15 cellular contexts compared by ENCODE assay signal in genomic region chr2:190267302-190267701, GRCh38. TPM values are rescaled to one million over a fixed set of nuclear protein-coding genes. Genes with fewer than 3 reads are reported as not detected.
DNase-seq lines count a peak whose midpoint lies in the region; FAIRE-seq and TF ChIP-seq lines count a peak whose summit lies in the region.
"Had no signal": no experiment of that assay in that cellular context is flagged by ENCODE, and none has a peak within 500 bp of the region (broad histone marks: within the 10 kb centered on the region; RNA-seq: fewer than 3 reads in every experiment).

No MANE protein-coding gene starts in this region.

- no peak for TF ChIP-seq POLR2A in endothelial cell of umbilical vein (IDR thresholded peaks at IDR 0.05; ENCODE audit: low read depth, low read length)

- POLR2A ChIA-PET in endothelial cell of umbilical vein (lab: Charles Lee): no interaction called here

- no peaks in the 10 kb centered on the region for H3K9me1 ChIP-seq in endothelial cell of umbilical vein (replicated peaks; ENCODE audit: control insufficient read depth, extremely low read depth, insufficient read depth, low read length)

- intact Hi-C loops in endothelial cell of umbilical vein (cut with micrococcal nuclease): no loop called here

- no peak overlapping the region for H2AFZ ChIP-seq in endothelial cell of umbilical vein (ENCODE audit: low read depth, low read length)

- peaks cover 2% of the 10 kb centered on the region for H4K20me1 ChIP-seq in endothelial cell of umbilical vein (replicated peaks; ENCODE audit: control insufficient read depth, extremely low read depth, insufficient read depth, low read length)

- dilution Hi-C loops in endothelial cell of umbilical vein (cut with MboI; ENCODE audit: extremely low pct_ligation_motif_present, low sequenced_read_pairs): no loop called here

- H3K9me3 ChIP-seq in endothelial cell of umbilical vein (replicated peaks; ENCODE audit: control insufficient read depth, insufficient read depth, low read length) (no peaks in the 10 kb centered on the region), SJCRH30 (replicated peaks) (no peaks in the 10 kb centered on the region)
- H3K9me3 ChIP-seq: prostate gland had no signal

- peak overlapping the region; percentile 7 for H3K4me2 ChIP-seq in endothelial cell of umbilical vein (ENCODE audit: insufficient read depth, low read length)

- no peaks in the 10 kb centered on the region for H3K79me2 ChIP-seq in endothelial cell of umbilical vein (ENCODE audit: control insufficient read depth, insufficient read depth, low read length)

- H3K4me1 ChIP-seq in endothelial cell of umbilical vein (ENCODE audit: control insufficient read depth, extremely low read depth, insufficient read depth, low read length) (peaks cover 7% of the 10 kb centered on the region), SJCRH30 (no peaks in the 10 kb centered on the region; the same call in 1 of the 2 replicates)
- H3K4me1 ChIP-seq: prostate gland had no signal

- H3K4me3 ChIP-seq in endothelial cell of umbilical vein (replicated peaks in 1 of 3; ENCODE audit: insufficient read depth in 1 of 3, low read depth in 1 of 3, low read length in 3 of 3) (no peak overlapping the region), SJCRH30 (no peak overlapping the region), H7 (ENCODE audit: insufficient read depth, low read depth, low read length) (no peak overlapping the region)
- H3K4me3 ChIP-seq: prostate gland had no signal

- H3K9ac ChIP-seq in endothelial cell of umbilical vein (replicated peaks; ENCODE audit: extremely low read depth, insufficient read depth, low read length): no peak overlapping the region

- H3K27me3 ChIP-seq in endothelial cell of umbilical vein (ENCODE audit: control insufficient read depth in 2 of 2, insufficient read depth in 2 of 2, low read length in 2 of 2) (no peaks in the 10 kb centered on the region), SJCRH30 (no peaks in the 10 kb centered on the region), H7 (ENCODE audit: control insufficient read depth, insufficient read depth, low read length) (no peaks in the 10 kb centered on the region)

- no TSS peak for BruUV-seq in endothelial cell of umbilical vein (replicated peaks; lab: Mats Ljungman, UMichigan)

- no peak for TF ChIP-seq CTCF in endothelial cell of umbilical vein (IDR thresholded peaks at IDR 0.05; ENCODE audit: extremely low read depth in 1 of 2, insufficient read depth in 1 of 2, low read depth in 1 of 2, low read length in 2 of 2)

- H3K36me3 ChIP-seq in endothelial cell of umbilical vein (ENCODE audit: control insufficient read depth in 2 of 2, extremely low read depth in 1 of 2, insufficient read depth in 2 of 2, low read length in 2 of 2) (no peaks in the 10 kb centered on the region), SJCRH30 (peaks cover 7% of the 10 kb centered on the region; the same call in 1 of the 2 replicates), H7 (replicated peaks; ENCODE audit: control insufficient read depth, insufficient read depth, low read length) (no peaks in the 10 kb centered on the region)
- H3K36me3 ChIP-seq: prostate gland had no signal

- CTCF ChIA-PET in endothelial cell of umbilical vein (lab: Charles Lee): interaction anchor here (1.0 to 1.6 kb wide), 3 partner anchors 10 to 19 kb away, joined by 3 to 16 read pairs (median 4); no protein-coding TSS in a partner anchor

- FAIRE-seq in RCC 7860 (lab: Jason Lieb, UNC) (peak; percentile 89), endothelial cell of umbilical vein (lab: Jason Lieb, UNC) (peak; percentile 76)
- FAIRE-seq: H1 had no signal

- H3K27ac ChIP-seq in endothelial cell of umbilical vein (ENCODE audit: insufficient read depth, low read depth, low read length) (no peak overlapping the region), SJCRH30 (no peak overlapping the region)
- H3K27ac ChIP-seq: prostate gland had no signal

- DNase-seq in ELR (ENCODE audit: low read depth): peak; percentile 91
- peak; percentile 72 for DNase-seq in RCC 7860 (ENCODE audit: low spot score)
- peak; percentile 57 for DNase-seq in endothelial cell of umbilical vein (ENCODE audit: low read depth, low spot score)
- DNase-seq in renal cortical epithelial cell (ENCODE audit: low read depth): peak; percentile 80
- no peak for DNase-seq in SJCRH30
- DNase-seq in NCI-H2029 (lab: John Stamatoyannopoulos, UW): no peak
- no peak for DNase-seq in H7
- no peak for DNase-seq in occipital lobe (lab: John Stamatoyannopoulos, UW)
- DNase-seq: activated naive CD8-positive, alpha-beta T cell treated with anti-CD3 and anti-CD28 coated beads, Interleukin-2, amount 10 ng/mL, durations not matched to agents 7 days and 5 days; hippocampal formation; KG1; stimulated activated CD4-positive, alpha-beta T cell treated with anti-CD3 and anti-CD28 coated beads, Interleukin-4, amount 100 ng/mL, for 24 hours; stimulated activated naive CD8-positive, alpha-beta T cell treated with anti-CD3 and anti-CD28 coated beads, Interleukin-15, amount 100 ng/mL, for 72 hours had no signal

TF ChIP-seq in endothelial cell of umbilical vein, 7 proteins besides CTCF, POLR2A, EP300 and RAD21:
- TF ChIP-seq FOS (IDR thresholded peaks at IDR 0.05; ENCODE audit: borderline replicate concordance, insufficient read depth, low read length): peak; percentile 91
- peak; percentile 62 for TF ChIP-seq JUN (IDR thresholded peaks at IDR 0.05; ENCODE audit: borderline replicate concordance, insufficient read depth, insufficient read length, low read depth)
- TF ChIP-seq MYC (IDR thresholded peaks at IDR 0.05; ENCODE audit: low read depth, low read length): no peak
TF ChIP-seq in endothelial cell of umbilical vein: peak in this region for 2.

RNA-seq across cellular contexts. Expression of gene HIBCH, which starts 52.3 kb away (rescaled TPM):
- total RNA-seq in endothelial cell of umbilical vein: 23.2 and 24.7 TPM in 2 replicates
- 3.3 and 6.4 TPM in 2 replicates for polyA plus RNA-seq in endothelial cell of umbilical vein
- 10.0 and 10.1 TPM in 2 replicates for polyA plus RNA-seq in endothelial cell of umbilical vein (2011; cell fraction: cytosol; rRNA removed)
- 21.3 and 23.6 TPM in 2 replicates for polyA plus RNA-seq in endothelial cell of umbilical vein (2011; cell fraction: nucleus; rRNA removed)
- polyA plus RNA-seq in endothelial cell of umbilical vein (2012): 21.3 and 26.5 TPM in 2 replicates
- 20.3 and 21.9 TPM in 2 replicates for polyA minus RNA-seq in endothelial cell of umbilical vein
- polyA minus RNA-seq in endothelial cell of umbilical vein (2011; cell fraction: cytosol; rRNA and poly(A)+ RNA removed): 3.2 TPM
- 40.8 and 53.3 TPM in 2 replicates for polyA minus RNA-seq in endothelial cell of umbilical vein (2011; cell fraction: nucleus; rRNA and poly(A)+ RNA removed)
- total RNA-seq in renal cortical epithelial cell: 18.1 and 34.7 TPM in 2 replicates
- 58.7 and 70.9 TPM in 2 replicates for total RNA-seq in SJCRH30 (2014; rRNA removed; shearing (Covaris generic))
- 13.0 and 14.3 TPM in 2 replicates for total RNA-seq in H7 (2014; rRNA removed; shearing (Covaris generic))
- 19.2 TPM for total RNA-seq in occipital lobe

Comparison
In these comparisons a context has a peak if more than half of its experiments do, and no peak if none do; other contexts are left out.
1. DNase-seq: peak in ELR (single experiment), RCC 7860 (single experiment), endothelial cell of umbilical vein (single experiment) and renal cortical epithelial cell (single experiment); none in SJCRH30 (0 of 2), NCI-H2029 (single experiment), H7 (single experiment) and occipital lobe (single experiment).